Comparison of ENCODE assay signal across 8 cellular contexts in the genomic region with DNA sequence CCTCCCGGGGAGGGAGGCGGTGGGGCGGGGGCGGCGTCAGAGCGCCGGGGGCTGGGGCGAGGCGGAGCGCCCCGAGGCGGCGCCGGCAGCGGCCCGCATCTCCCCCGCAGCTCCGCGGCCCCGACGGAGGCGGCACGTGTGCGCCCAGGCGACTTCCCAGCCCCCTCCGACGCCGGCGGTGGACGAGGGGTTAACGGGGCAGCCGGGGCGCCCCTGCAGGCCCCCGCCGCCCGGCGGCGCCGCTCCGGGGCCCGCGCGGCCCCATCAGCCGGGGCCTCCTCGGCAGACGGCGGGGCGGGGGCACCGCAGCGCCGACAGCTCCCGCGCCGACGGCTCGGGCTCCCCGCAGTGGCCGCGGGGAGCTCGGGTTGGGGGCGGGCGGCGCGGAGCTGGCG. TPM values are rescaled to one million over a fixed set of nuclear protein-coding genes. Genes with fewer than 3 reads are reported as not detected.
DNase-seq lines count a peak whose midpoint lies in the region; ATAC-seq and TF ChIP-seq lines count a peak whose summit lies in the region.
"Not testable (repeated sequence)": the region's sequence is repeated elsewhere in the genome, so short reads cannot be mapped to it uniquely, and the experiment has no call there.

No MANE protein-coding gene starts in this region.

- H3K36me3 ChIP-seq in H7 (replicated peaks; ENCODE audit: control insufficient read depth, insufficient read depth, low read length); OCI-LY7 (ENCODE audit: insufficient read depth, low read length); colonic mucosa; iPS DF 6.9 (ENCODE audit: control insufficient read depth, insufficient read depth, low read length); neural progenitor cell: not testable (repeated sequence)

- not testable (repeated sequence) for H3K4me1 ChIP-seq in OCI-LY7 (ENCODE audit: insufficient read depth, low read length, poor library complexity, severe bottlenecking); colonic mucosa; iPS DF 6.9 (ENCODE audit: control insufficient read depth, insufficient read depth, low read length)
- H3K4me1 ChIP-seq in neural progenitor cell: peaks cover 18% of the 10 kb centered on the region

- not testable (repeated sequence) for H3K9me2 ChIP-seq in OCI-LY7 (ENCODE audit: insufficient read depth, low read length)

- peak overlapping the region in 1 of 2 donors; percentile 60 for H3K9ac ChIP-seq in colonic mucosa (ENCODE audit: low read depth in 2 of 2, low read length in 2 of 2)
- not testable (repeated sequence) for H3K9ac ChIP-seq in neural progenitor cell

- H3K36me3 Mint-ChIP-seq in activated CD4-positive, alpha-beta memory T cell treated with anti-CD3 and anti-CD28 coated beads for 36 hours; neural progenitor cell: not testable (repeated sequence)

- peak; percentile 14 for DNase-seq in AG08396 (ENCODE audit: low spot score)
- peak; percentile 74 for DNase-seq in H7
- peak; percentile 33 for DNase-seq in OCI-LY7 (ENCODE audit: low spot score)
- peak; percentile 26 for DNase-seq in activated CD4-positive, alpha-beta memory T cell treated with anti-CD3 and anti-CD28 coated beads for 36 hours
- DNase-seq in colonic mucosa; iPS DF 6.9 (ENCODE audit: low read depth, low spot score); stimulated activated naive CD8-positive, alpha-beta T cell treated with anti-CD3 and anti-CD28 coated beads, Interleukin-15, Interleukin-2, amounts not matched to agents 100 U/mL and 50 U/mL, for 24 hours: not testable (repeated sequence)
- DNase-seq in neural progenitor cell (ENCODE audit: low spot score): peak; percentile 78

- peaks cover 37% of the 10 kb centered on the region for H3K4me1 Mint-ChIP-seq in activated CD4-positive, alpha-beta memory T cell treated with anti-CD3 and anti-CD28 coated beads for 36 hours (ENCODE audit: low read depth)
- peaks cover 38% of the 10 kb centered on the region for H3K4me1 Mint-ChIP-seq in neural progenitor cell

- H3K27me3 Mint-ChIP-seq in activated CD4-positive, alpha-beta memory T cell treated with anti-CD3 and anti-CD28 coated beads for 36 hours: peaks cover 14% of the 10 kb centered on the region
- H3K27me3 Mint-ChIP-seq in neural progenitor cell (ENCODE audit: insufficient read depth, low read depth): not testable (repeated sequence)

- not testable (repeated sequence) for H3K27me3 ChIP-seq in H7 (ENCODE audit: control insufficient read depth, insufficient read depth, low read length); colonic mucosa; iPS DF 6.9 (ENCODE audit: control insufficient read depth, insufficient read depth, low read length); neural progenitor cell

- not testable (repeated sequence) for H3K9me3 Mint-ChIP-seq in activated CD4-positive, alpha-beta memory T cell treated with anti-CD3 and anti-CD28 coated beads for 36 hours; neural progenitor cell

- intact Hi-C loops in OCI-LY7 (cut with micrococcal nuclease; ENCODE audit: unreplicated experiment): loop anchor here (10.0 kb wide), 1 partner anchor 279 kb away; no protein-coding TSS in a partner anchor
- intact Hi-C loops in activated CD4-positive, alpha-beta memory T cell treated with anti-CD3 and anti-CD28 coated beads for 36 hours (cut with micrococcal nuclease); colonic mucosa (cut with DNase I): not testable (repeated sequence)

- H3K27ac ChIP-seq in OCI-LY7 (ENCODE audit: low read depth, low read length, poor library complexity, severe bottlenecking); colonic mucosa; iPS DF 6.9 (ENCODE audit: low read length); neural progenitor cell: not testable (repeated sequence)

- not testable (repeated sequence) for H3K79me2 ChIP-seq in OCI-LY7 (ENCODE audit: insufficient read depth, low read depth, low read length)
- peaks cover 49% of the 10 kb centered on the region for H3K79me2 ChIP-seq in neural progenitor cell (ENCODE audit: low read depth)

- H3K4me2 ChIP-seq in OCI-LY7 (ENCODE audit: low read length): peak overlapping the region; percentile 64; the same call in 1 of the 2 replicates
- H3K4me2 ChIP-seq in neural progenitor cell: peak overlapping the region; percentile 92

- H4K20me1 ChIP-seq in OCI-LY7 (ENCODE audit: insufficient read depth, low read length): not testable (repeated sequence)
- H4K20me1 ChIP-seq in neural progenitor cell (ENCODE audit: low read depth): peaks cover 32% of the 10 kb centered on the region

- CTCF ChIA-PET in OCI-LY7 (lab: Charles Lee; ENCODE audit: unreplicated experiment); activated CD4-positive, alpha-beta memory T cell treated with anti-CD3 and anti-CD28 coated beads for 36 hours (lab: Charles Lee): not testable (repeated sequence)

- H3K4me3 Mint-ChIP-seq in activated CD4-positive, alpha-beta memory T cell treated with anti-CD3 and anti-CD28 coated beads for 36 hours: not testable (repeated sequence)
- H3K4me3 Mint-ChIP-seq in neural progenitor cell: peak overlapping the region; percentile 83

- BruUV-seq in OCI-LY7 (replicated peaks; lab: Mats Ljungman, UMichigan): not testable (repeated sequence)

- H3F3A ChIP-seq in neural progenitor cell (ENCODE audit: low read depth): peaks cover 12% of the 10 kb centered on the region

- no CpG with 5 or more reads among the region's 65 CpGs for WGBS in iPS DF 6.9 (ENCODE audit: insufficient coverage, insufficient read length)

- POLR2A ChIA-PET in OCI-LY7 (lab: Charles Lee): not testable (repeated sequence)
- POLR2A ChIA-PET in activated CD4-positive, alpha-beta memory T cell treated with anti-CD3 and anti-CD28 coated beads for 36 hours (lab: Charles Lee): interaction anchor here (0.6 to 0.9 kb wide), 3 partner anchors 169 to 1238 kb away, joined by 3 to 4 read pairs (median 3); a partner anchor contains a TSS

- TF ChIP-seq CTCF in OCI-LY7 (conservative IDR thresholded peaks at IDR 0.05; ENCODE audit: low read length); colonic mucosa (IDR thresholded peaks at IDR 0.05); neural progenitor cell (IDR thresholded peaks at IDR 0.05): not testable (repeated sequence)

- not testable (repeated sequence) for H3K27ac Mint-ChIP-seq in activated CD4-positive, alpha-beta memory T cell treated with anti-CD3 and anti-CD28 coated beads for 36 hours; neural progenitor cell

- H3K9me3 ChIP-seq in OCI-LY7 (ENCODE audit: low read length); colonic mucosa; iPS DF 6.9 (ENCODE audit: control insufficient read depth, insufficient read depth, low read length); neural progenitor cell (ENCODE audit: low read depth): not testable (repeated sequence)

- H2AFZ ChIP-seq in OCI-LY7 (ENCODE audit: low read length); neural progenitor cell (replicated peaks): not testable (repeated sequence)

- peak; percentile 5 for ATAC-seq in stimulated activated naive CD8-positive, alpha-beta T cell treated with anti-CD3 and anti-CD28 coated beads, Interleukin-15, Interleukin-2, amounts not matched to agents 100 U/mL and 50 U/mL, for 24 hours

- H3K4me3 ChIP-seq in H7 (ENCODE audit: insufficient read depth, low read depth, low read length) (peak overlapping the region; percentile 70), OCI-LY7 (ENCODE audit: low read depth, low read length, poor library complexity, severe bottlenecking) (peak overlapping the region; percentile 66), colonic mucosa (peak overlapping the region; percentile 45), iPS DF 6.9 (ENCODE audit: low read length) (peak overlapping the region; percentile 97; the same call in 1 of the 2 replicates), neural progenitor cell (peak overlapping the region; percentile 95)

RNA-seq across cellular contexts. Expression of a gene that starts 0.3 kb away (rescaled TPM):
- total RNA-seq in H7 (2014; rRNA removed; shearing (Covaris generic)): 60.7 and 74.4 TPM in 2 replicates
- 2.6 and 5.0 TPM in 2 replicates for total RNA-seq in OCI-LY7 (2014; rRNA removed; shearing (Covaris generic))
- total RNA-seq in OCI-LY7 (2022) (8.1 and 8.2 TPM in 2 replicates), colonic mucosa (10 to 100 TPM; 18.4 to 28.0 TPM), neural progenitor cell (ENCODE audit: low replicate concordance) (13.3 and 59.0 TPM in 2 replicates)
- 10 to 100 TPM in 1 of 2 experiments, 1 to 10 TPM in 1; 8.4 to 10.9 TPM for total RNA-seq in activated CD4-positive, alpha-beta memory T cell treated with anti-CD3 and anti-CD28 coated beads for 36 hours

Comparison
In these comparisons a context has a peak if more than half of its experiments do, and no peak if none do; other contexts are left out.
1. H3K4me3 ChIP-seq: peak in every context shown above with its lines; median percentile 97 in iPS DF 6.9; 95 in neural progenitor cell; 70 in H7; 66 in OCI-LY7; 45 in colonic mucosa.